In genomic region chr6:163405412-163406309, GRCh38 we compare ENCODE assay signal across 9 cellular contexts. TPM values are rescaled to one million over a fixed set of nuclear protein-coding genes. Genes with fewer than 3 reads are reported as not detected.
A peak's percentile ranks its signal among the peaks of the same experiment; 100 is the strongest.
DNase-seq lines count a peak whose midpoint lies in the region; ATAC-seq lines count a peak whose summit lies in the region.
"Had no signal": no experiment of that assay in that cellular context is flagged by ENCODE, and none has a peak within 500 bp of the region (broad histone marks: within the 10 kb centered on the region; RNA-seq: fewer than 3 reads in every experiment).

No MANE protein-coding gene starts in this region.

- intact Hi-C loops in activated CD4-positive, alpha-beta T cell treated with anti-CD3 and anti-CD28 coated beads for 36 hours (cut with DNase I, micrococcal nuclease): no loop called here

- CTCF ChIA-PET in activated CD4-positive, alpha-beta T cell treated with anti-CD3 and anti-CD28 coated beads for 36 hours (lab: Charles Lee): no interaction called here

- DNase-seq in activated CD4-positive, alpha-beta T cell treated with anti-CD3 and anti-CD28 coated beads for 36 hours: peak; percentile 46
- no peak for DNase-seq in activated CD4-positive, alpha-beta T cell treated with anti-CD3 and anti-CD28 coated beads, Interleukin-2, amount 50 U/mL, for 4 hours
- DNase-seq in SK-N-MC (ENCODE audit: low read depth, low spot score): no peak
- peak; percentile 45 for DNase-seq in dermis blood vessel endothelial cell
- DNase-seq in HuH-7 (ENCODE audit: low spot score): no peak

- H3K36me3 ChIP-seq in SK-N-MC (ENCODE audit: insufficient read depth, low read length): no peaks in the 10 kb centered on the region
- no peaks in the 10 kb centered on the region for H3K36me3 ChIP-seq in mucosa of rectum (ENCODE audit: control insufficient read depth in 2 of 2, insufficient read depth in 2 of 2, low read length in 2 of 2)
- H3K36me3 ChIP-seq in urinary bladder (ENCODE audit: insufficient read depth): no peaks in the 10 kb centered on the region

- H3K4me3 ChIP-seq in SK-N-MC (peak overlapping the region; percentile 35; the same call in 1 of the 2 replicates), mucosa of rectum (ENCODE audit: low read length in 2 of 2) (peak overlapping the region; percentile 50 to 57), urinary bladder (ENCODE audit: low read depth, low read length) (peak overlapping the region; percentile 16)

- H3K27me3 Mint-ChIP-seq in activated CD4-positive, alpha-beta T cell treated with anti-CD3 and anti-CD28 coated beads for 36 hours: no peaks in the 10 kb centered on the region

- H3K9me3 Mint-ChIP-seq in activated CD4-positive, alpha-beta T cell treated with anti-CD3 and anti-CD28 coated beads for 36 hours (ENCODE audit: low read depth): no peaks in the 10 kb centered on the region

- H3K9ac ChIP-seq in SK-N-MC (ENCODE audit: insufficient read length): no peak overlapping the region
- peak overlapping the region; percentile 35 to 54 for H3K9ac ChIP-seq in mucosa of rectum (ENCODE audit: low read depth in 1 of 2, low read length in 2 of 2)

- peaks cover 12% of the 10 kb centered on the region for H3K4me1 Mint-ChIP-seq in activated CD4-positive, alpha-beta T cell treated with anti-CD3 and anti-CD28 coated beads for 36 hours

- 42% methylated on average over 18 of the region's 18 CpGs for WGBS in urinary bladder

- H3K36me3 Mint-ChIP-seq in activated CD4-positive, alpha-beta T cell treated with anti-CD3 and anti-CD28 coated beads for 36 hours (ENCODE audit: low read depth): no peaks in the 10 kb centered on the region

- H3K4me1 ChIP-seq in mucosa of rectum (ENCODE audit: control insufficient read depth in 2 of 2, insufficient read depth in 2 of 2, low read length in 2 of 2) (peaks cover 3 to 10% of the 10 kb centered on the region in 2 donors), urinary bladder (ENCODE audit: insufficient read depth) (no peaks in the 10 kb centered on the region)

- H3K27me3 ChIP-seq in mucosa of rectum (ENCODE audit: control insufficient read depth in 2 of 2, insufficient read depth in 2 of 2, low read length in 2 of 2): peaks cover 5 to 10% of the 10 kb centered on the region in 2 donors

- no peak overlapping the region for H3K27ac ChIP-seq in SK-N-MC
- H3K27ac ChIP-seq in mucosa of rectum (ENCODE audit: low read depth in 2 of 2, low read length in 2 of 2): peak overlapping the region; percentile 79 to 81
- peak overlapping the region; percentile 81 for H3K27ac ChIP-seq in urinary bladder (ENCODE audit: low read depth)
- H3K27ac ChIP-seq: C4-2B had no signal

- H3K27ac Mint-ChIP-seq in activated CD4-positive, alpha-beta T cell treated with anti-CD3 and anti-CD28 coated beads for 36 hours: peak overlapping the region; percentile 80

- H3K9me3 ChIP-seq in SK-N-MC (ENCODE audit: low read depth, low read length) (no peaks in the 10 kb centered on the region), mucosa of rectum (ENCODE audit: control insufficient read depth in 2 of 2, low read length in 2 of 2) (no peaks in the 10 kb centered on the region)

- peak; percentile 74 for ATAC-seq in activated CD4-positive, alpha-beta T cell treated with anti-CD3 and anti-CD28 coated beads for 36 hours
- ATAC-seq in HG02885 (IDR thresholded peaks at IDR 0.05; ENCODE audit: poor library complexity, unreplicated experiment): peak; percentile 84

- POLR2A ChIA-PET in activated CD4-positive, alpha-beta T cell treated with anti-CD3 and anti-CD28 coated beads for 36 hours (lab: Charles Lee): no interaction called here

- H3K4me3 Mint-ChIP-seq in activated CD4-positive, alpha-beta T cell treated with anti-CD3 and anti-CD28 coated beads for 36 hours: peak overlapping the region; percentile 68

RNA-seq across cellular contexts. Expression of gene QKI, which starts 8.9 kb away (rescaled TPM):
- total RNA-seq in activated CD4-positive, alpha-beta T cell treated with anti-CD3 and anti-CD28 coated beads for 36 hours: 10 to 100 TPM; 48.6 to 62.7 TPM
- total RNA-seq in dermis blood vessel endothelial cell (307 and 356 TPM in 2 replicates), urinary bladder (185 TPM)
- polyA plus RNA-seq in urinary bladder: 72.2 TPM

Comparison
In these comparisons a context has a peak if more than half of its experiments do, and no peak if none do; other contexts are left out.
1. DNase-seq: peak in activated CD4-positive, alpha-beta T cell treated with anti-CD3 and anti-CD28 coated beads for 36 hours (single experiment) and dermis blood vessel endothelial cell (single experiment); none in activated CD4-positive, alpha-beta T cell treated with anti-CD3 and anti-CD28 coated beads, Interleukin-2, amount 50 U/mL, for 4 hours (0 of 2), SK-N-MC (single experiment) and HuH-7 (single experiment).
2. Peak in every context shown above with its lines, with median percentiles within 50 percentile points of each other: H3K4me3 ChIP-seq.